In genomic region chr5:123371575-123372179, GRCh38 we compare ENCODE assay signal across 9 cellular contexts. TPM values are rescaled to one million over a fixed set of nuclear protein-coding genes. Genes with fewer than 3 reads are reported as not detected.
DNase-seq lines count a peak whose midpoint lies in the region; ATAC-seq and TF ChIP-seq lines count a peak whose summit lies in the region.
"Had no signal": no experiment of that assay in that cellular context is flagged by ENCODE, and none has a peak within 500 bp of the region (broad histone marks: within the 10 kb centered on the region; RNA-seq: fewer than 3 reads in every experiment).

No MANE protein-coding gene starts in this region.

- no peak overlapping the region for H4K91ac ChIP-seq in H9 (ENCODE audit: insufficient read length, low read depth, low read length)
- H4K91ac ChIP-seq in trophoblast cell (ENCODE audit: low read depth, low read length) = no peak overlapping the region

- H3K36me3 ChIP-seq in CD8-positive, alpha-beta memory T cell (ENCODE audit: insufficient read depth, low read length) = peaks cover 13% of the 10 kb centered on the region
- H3K36me3 ChIP-seq in trophoblast cell (ENCODE audit: control insufficient read depth in 1 of 2, insufficient read depth in 2 of 2, low read length in 2 of 2) (peaks cover 2 to 12% of the 10 kb centered on the region in 2 experiments), suprapubic skin (peaks cover 35% of the 10 kb centered on the region)
- H3K36me3 ChIP-seq in naive thymus-derived CD4-positive, alpha-beta T cell (ENCODE audit: control insufficient read depth in 2 of 3, insufficient read depth in 3 of 3, low read length in 3 of 3) = peaks cover 5 to 45% (median 13%) of the 10 kb centered on the region in 3 experiments

- no peak overlapping the region for H3K9ac ChIP-seq in H9 (ENCODE audit: extremely low read depth, insufficient read length, low read length)
- H3K9ac ChIP-seq in trophoblast cell (ENCODE audit: low read length) = no peak overlapping the region

- H2BK20ac ChIP-seq in H9 (ENCODE audit: low read depth, low read length, poor library complexity, severe bottlenecking) = no peak overlapping the region

- H4K5ac ChIP-seq in H9 (ENCODE audit: insufficient read length, low read depth, low read length) = no peak overlapping the region

- no peaks in the 10 kb centered on the region for H3K9me3 Mint-ChIP-seq in CD8-positive, alpha-beta memory T cell
- H3K9me3 Mint-ChIP-seq in H9 = no peaks in the 10 kb centered on the region
- H3K9me3 Mint-ChIP-seq in naive thymus-derived CD4-positive, alpha-beta T cell = no peaks in the 10 kb centered on the region

- H3K4me3 ChIP-seq in CD8-positive, alpha-beta memory T cell (ENCODE audit: low read length) = no peak overlapping the region
- no peak overlapping the region for H3K4me3 ChIP-seq in WI38 (ENCODE audit: low read depth, low read length)
- H3K4me3 ChIP-seq in trophoblast cell (ENCODE audit: low read depth, low read length) = no peak overlapping the region
- no peak overlapping the region for H3K4me3 ChIP-seq in naive thymus-derived CD4-positive, alpha-beta T cell (ENCODE audit: low read length)
- no peak overlapping the region for H3K4me3 ChIP-seq in suprapubic skin
- H3K4me3 ChIP-seq: SK-N-MC had no signal

- H3K9me3 ChIP-seq in CD8-positive, alpha-beta memory T cell (ENCODE audit: low read length) = no peaks in the 10 kb centered on the region
- H3K9me3 ChIP-seq in H9 (ENCODE audit: control insufficient read depth, low read depth, low read length) (no peaks in the 10 kb centered on the region), trophoblast cell (ENCODE audit: insufficient read depth, low read depth, low read length) (no peaks in the 10 kb centered on the region), suprapubic skin (no peaks in the 10 kb centered on the region)
- H3K9me3 ChIP-seq in naive thymus-derived CD4-positive, alpha-beta T cell (ENCODE audit: control insufficient read depth in 2 of 3, low read length in 3 of 3) = no peaks in the 10 kb centered on the region

- ATAC-seq in naive thymus-derived CD4-positive, alpha-beta T cell = no peak
- no peak for ATAC-seq in GM19023 (IDR thresholded peaks at IDR 0.05; ENCODE audit: unreplicated experiment)

- H3K23ac ChIP-seq in H9 (ENCODE audit: insufficient read length, low read depth, low read length) (no peak overlapping the region), trophoblast cell (ENCODE audit: low read length) (no peak overlapping the region)

- no peaks in the 10 kb centered on the region for H3K4me1 ChIP-seq in CD8-positive, alpha-beta memory T cell (ENCODE audit: insufficient read depth, low read length)
- H3K4me1 ChIP-seq in H9 (ENCODE audit: insufficient read depth, low read length) (no peaks in the 10 kb centered on the region), trophoblast cell (ENCODE audit: control insufficient read depth in 1 of 2, insufficient read depth in 2 of 2, low read length in 2 of 2) (no peaks in the 10 kb centered on the region), suprapubic skin (no peaks in the 10 kb centered on the region)
- H3K4me1 ChIP-seq in naive thymus-derived CD4-positive, alpha-beta T cell (ENCODE audit: control insufficient read depth in 2 of 2, insufficient read depth in 2 of 2, low read length in 2 of 2) = no peaks in the 10 kb centered on the region

- H3K79me2 ChIP-seq in H9 (ENCODE audit: insufficient read depth, low read length) = no peaks in the 10 kb centered on the region
- no peaks in the 10 kb centered on the region for H3K79me2 ChIP-seq in trophoblast cell (ENCODE audit: control insufficient read depth, insufficient read depth, low read length, poor library complexity)

- TF ChIP-seq POLR2A in suprapubic skin (IDR thresholded peaks at IDR 0.05) = no peak

- no peak overlapping the region for H3K18ac ChIP-seq in H9 (ENCODE audit: insufficient read length, low read depth, low read length)
- no peak overlapping the region for H3K18ac ChIP-seq in trophoblast cell (ENCODE audit: low read length)

- H3K4me2 ChIP-seq in H9 (ENCODE audit: insufficient read depth, insufficient read length, low read length) (no peak overlapping the region), trophoblast cell (ENCODE audit: low read length) (no peak overlapping the region)

- H2BK12ac ChIP-seq in H9 (ENCODE audit: insufficient read length, low read depth, low read length) (no peak overlapping the region), trophoblast cell (ENCODE audit: low read length) (no peak overlapping the region)

- H2AK5ac ChIP-seq in H9 (ENCODE audit: insufficient read length, low read length) (no peak overlapping the region), trophoblast cell (ENCODE audit: low read length) (no peak overlapping the region)

- peaks cover 12 to 88% (median 45%) of the 10 kb centered on the region in 3 donors for H3K36me3 Mint-ChIP-seq in CD8-positive, alpha-beta memory T cell
- peaks cover 9 to 52% (median 39%) of the 10 kb centered on the region in 3 experiments; a peak in 5 of 7 replicates for H3K36me3 Mint-ChIP-seq in H9 (ENCODE audit: insufficient read depth in 1 of 3, low read depth in 3 of 3)
- peaks cover 38 to 59% (median 55%) of the 10 kb centered on the region in 5 donors for H3K36me3 Mint-ChIP-seq in naive thymus-derived CD4-positive, alpha-beta T cell

- no peak for TF ChIP-seq EP300 in suprapubic skin (IDR thresholded peaks at IDR 0.05)

- H4K8ac ChIP-seq in H9 (replicated peaks; ENCODE audit: insufficient read length, low read depth, low read length) (no peak overlapping the region), trophoblast cell (ENCODE audit: low read depth, low read length) (no peak overlapping the region)

- peak in 3 of 5 donors; percentile 5 to 19 (median 12) for DNase-seq in CD8-positive, alpha-beta memory T cell
- DNase-seq in H9 (peak; percentile 53), fibroblast of peridontal ligament (ENCODE audit: extremely low read depth) (peak; percentile 28), trophoblast cell (peak; percentile 24 to 58), suprapubic skin (ENCODE audit: low spot score in 2 of 2) (no peak)
- no peak for DNase-seq in naive thymus-derived CD4-positive, alpha-beta T cell

- H3K23me2 ChIP-seq in H9 (ENCODE audit: insufficient read length, low read depth, low read length, poor library complexity, severe bottlenecking) = no peaks in the 10 kb centered on the region

- H3K4me1 Mint-ChIP-seq in CD8-positive, alpha-beta memory T cell = peaks cover 3 to 19% (median 8%) of the 10 kb centered on the region in 3 donors
- H3K4me1 Mint-ChIP-seq in H9 = no peaks in the 10 kb centered on the region
- H3K4me1 Mint-ChIP-seq in naive thymus-derived CD4-positive, alpha-beta T cell = peaks cover 0 to 27% (median 2%) of the 10 kb centered on the region in 7 donors

- H3T11ph ChIP-seq in H9 (ENCODE audit: low read length) = no peak overlapping the region

- no peak overlapping the region for H4K12ac ChIP-seq in trophoblast cell (ENCODE audit: low read depth, low read length)

- H3K27me3 ChIP-seq in CD8-positive, alpha-beta memory T cell (ENCODE audit: insufficient read depth, low read length, poor library complexity, severe bottlenecking) = no peaks in the 10 kb centered on the region
- H3K27me3 ChIP-seq in H9 (ENCODE audit: insufficient read depth, low read length) (no peaks in the 10 kb centered on the region), trophoblast cell (ENCODE audit: insufficient read depth, low read length) (no peaks in the 10 kb centered on the region), suprapubic skin (no peaks in the 10 kb centered on the region)
- no peaks in the 10 kb centered on the region for H3K27me3 ChIP-seq in naive thymus-derived CD4-positive, alpha-beta T cell (ENCODE audit: control insufficient read depth in 2 of 2, insufficient read depth in 2 of 2, low read length in 2 of 2)

- intact Hi-C loops in naive thymus-derived CD4-positive, alpha-beta T cell (cut with micrococcal nuclease) = loop anchor here in 1 of 2 donors (2.0 kb wide), 2 partner anchors 239 to 871 kb away; no protein-coding TSS in a partner anchor

- peak; percentile 83 for TF ChIP-seq CTCF in H9 (conservative IDR thresholded peaks at IDR 0.05)
- peak; percentile 51 for TF ChIP-seq CTCF in WI38 (IDR thresholded peaks at IDR 0.05; ENCODE audit: low read depth, low read length)
- peak in 1 of 2 donors; percentile 29 for TF ChIP-seq CTCF in suprapubic skin (IDR thresholded peaks at IDR 0.05)

- H3K56ac ChIP-seq in H9 (ENCODE audit: insufficient read length, low read depth, low read length) = no peak overlapping the region

- no peaks in the 10 kb centered on the region for H3K27me3 Mint-ChIP-seq in CD8-positive, alpha-beta memory T cell
- H3K27me3 Mint-ChIP-seq in H9 (ENCODE audit: low read depth) = no peaks in the 10 kb centered on the region
- H3K27me3 Mint-ChIP-seq in naive thymus-derived CD4-positive, alpha-beta T cell = no peaks in the 10 kb centered on the region

- peak overlapping the region in 1 of 8 donors; percentile 8 for H3K27ac Mint-ChIP-seq in CD8-positive, alpha-beta memory T cell
- H3K27ac Mint-ChIP-seq in H9 = no peak overlapping the region
- H3K27ac Mint-ChIP-seq in naive thymus-derived CD4-positive, alpha-beta T cell = peak overlapping the region in 1 of 9 donors; percentile 7

- H3K27ac ChIP-seq in CD8-positive, alpha-beta memory T cell (ENCODE audit: low read depth, low read length) = no peak overlapping the region
- no peak overlapping the region for H3K27ac ChIP-seq in H9 (ENCODE audit: insufficient read length, low read depth, low read length)
- H3K27ac ChIP-seq in trophoblast cell (ENCODE audit: low read depth, low read length) = no peak overlapping the region
- no peak overlapping the region for H3K27ac ChIP-seq in naive thymus-derived CD4-positive, alpha-beta T cell (ENCODE audit: low read depth, low read length)
- no peak overlapping the region for H3K27ac ChIP-seq in suprapubic skin
- H3K27ac ChIP-seq: SK-N-MC had no signal

- no peak overlapping the region for H2BK5ac ChIP-seq in H9 (ENCODE audit: insufficient read length, low read length)
- H2BK5ac ChIP-seq in trophoblast cell (ENCODE audit: low read depth, low read length, poor library complexity) = no peak overlapping the region

- no peak overlapping the region for H3K14ac ChIP-seq in H9 (ENCODE audit: insufficient read depth, low read length)
- H3K14ac ChIP-seq in trophoblast cell (ENCODE audit: low read length) = no peak overlapping the region

- H3K4me3 Mint-ChIP-seq in CD8-positive, alpha-beta memory T cell = no peak overlapping the region
- H3K4me3 Mint-ChIP-seq in H9 = no peak overlapping the region
- H3K4me3 Mint-ChIP-seq in naive thymus-derived CD4-positive, alpha-beta T cell = no peak overlapping the region

- POLR2A ChIA-PET in CD8-positive, alpha-beta memory T cell (lab: Charles Lee) = no interaction called here
- POLR2A ChIA-PET in naive thymus-derived CD4-positive, alpha-beta T cell (lab: Charles Lee) = no interaction called here

- H2AFZ ChIP-seq in H9 (ENCODE audit: low read length) (no peak overlapping the region), trophoblast cell (ENCODE audit: insufficient read depth, low read length, poor library complexity) (no peak overlapping the region)

- no CpG with 5 or more reads among the region's 4 CpGs for WGBS in H9 (ENCODE audit: extremely low coverage, insufficient read length, low lambda C conversion rate)
- no CpG with 5 or more reads among the region's 4 CpGs for WGBS in trophoblast cell (ENCODE audit: extremely low coverage, insufficient coverage, insufficient read length)
- 89% methylated on average over 4 of the region's 4 CpGs for WGBS in suprapubic skin

- H3K79me1 ChIP-seq in H9 (ENCODE audit: insufficient read depth, low read depth, low read length, poor library complexity, severe bottlenecking) (no peaks in the 10 kb centered on the region), trophoblast cell (ENCODE audit: low read length) (no peaks in the 10 kb centered on the region)

- H2BK120ac ChIP-seq in H9 (ENCODE audit: low read depth, low read length, poor library complexity, severe bottlenecking) (no peak overlapping the region), trophoblast cell (ENCODE audit: insufficient read depth, low read length, poor library complexity) (no peak overlapping the region)

- no peak overlapping the region for H2BK15ac ChIP-seq in H9 (ENCODE audit: low read depth, low read length)

- CTCF ChIA-PET in CD8-positive, alpha-beta memory T cell (lab: Charles Lee) = interaction anchor here (1.0 kb wide), 1 partner anchor 239 kb away, joined by 4 read pairs; no protein-coding TSS in a partner anchor
- CTCF ChIA-PET in naive thymus-derived CD4-positive, alpha-beta T cell (lab: Charles Lee) = interaction anchor here (0.9 kb wide), 1 partner anchor 9 kb away, joined by 3 read pairs; no protein-coding TSS in a partner anchor

- H3K4ac ChIP-seq in H9 (ENCODE audit: low read depth, low read length) = no peak overlapping the region
- no peak overlapping the region for H3K4ac ChIP-seq in trophoblast cell (ENCODE audit: low read depth, low read length)

- no peaks in the 10 kb centered on the region for H4K20me1 ChIP-seq in H9 (ENCODE audit: control insufficient read depth, insufficient read depth, insufficient read length)

RNA-seq across cellular contexts. Expression of gene CEP120, which starts 51.5 kb away (rescaled TPM):
- 10 to 100 TPM; 23.5 to 25.6 TPM for total RNA-seq in CD8-positive, alpha-beta memory T cell
- 31.8 TPM for polyA plus RNA-seq in CD8-positive, alpha-beta memory T cell
- 22.5 and 22.9 TPM in 2 replicates for total RNA-seq in H9 (2021)
- 8.2 and 8.3 TPM in 2 replicates for polyA plus RNA-seq in trophoblast cell (2013)
- 10 to 100 TPM; 35.0 to 74.6 (median 60.0) TPM for total RNA-seq in naive thymus-derived CD4-positive, alpha-beta T cell
- polyA plus RNA-seq in naive thymus-derived CD4-positive, alpha-beta T cell = 10 to 100 TPM; 22.5 to 36.7 TPM
- 10 to 100 TPM in 2 of 4 donors, 1 to 10 TPM in 2; 5.7 to 18.3 (median 10.7) TPM for total RNA-seq in suprapubic skin

Comparison
In these comparisons a context has a peak if more than half of its experiments do, and no peak if none do; other contexts are left out.
1. DNase-seq: peak in CD8-positive, alpha-beta memory T cell (3 of 5), H9 (single experiment), fibroblast of peridontal ligament (single experiment) and trophoblast cell (2 of 2); none in naive thymus-derived CD4-positive, alpha-beta T cell (0 of 9) and suprapubic skin (0 of 2).